Comparison of ENCODE assay signal across 10 cellular contexts in the genomic region with DNA sequence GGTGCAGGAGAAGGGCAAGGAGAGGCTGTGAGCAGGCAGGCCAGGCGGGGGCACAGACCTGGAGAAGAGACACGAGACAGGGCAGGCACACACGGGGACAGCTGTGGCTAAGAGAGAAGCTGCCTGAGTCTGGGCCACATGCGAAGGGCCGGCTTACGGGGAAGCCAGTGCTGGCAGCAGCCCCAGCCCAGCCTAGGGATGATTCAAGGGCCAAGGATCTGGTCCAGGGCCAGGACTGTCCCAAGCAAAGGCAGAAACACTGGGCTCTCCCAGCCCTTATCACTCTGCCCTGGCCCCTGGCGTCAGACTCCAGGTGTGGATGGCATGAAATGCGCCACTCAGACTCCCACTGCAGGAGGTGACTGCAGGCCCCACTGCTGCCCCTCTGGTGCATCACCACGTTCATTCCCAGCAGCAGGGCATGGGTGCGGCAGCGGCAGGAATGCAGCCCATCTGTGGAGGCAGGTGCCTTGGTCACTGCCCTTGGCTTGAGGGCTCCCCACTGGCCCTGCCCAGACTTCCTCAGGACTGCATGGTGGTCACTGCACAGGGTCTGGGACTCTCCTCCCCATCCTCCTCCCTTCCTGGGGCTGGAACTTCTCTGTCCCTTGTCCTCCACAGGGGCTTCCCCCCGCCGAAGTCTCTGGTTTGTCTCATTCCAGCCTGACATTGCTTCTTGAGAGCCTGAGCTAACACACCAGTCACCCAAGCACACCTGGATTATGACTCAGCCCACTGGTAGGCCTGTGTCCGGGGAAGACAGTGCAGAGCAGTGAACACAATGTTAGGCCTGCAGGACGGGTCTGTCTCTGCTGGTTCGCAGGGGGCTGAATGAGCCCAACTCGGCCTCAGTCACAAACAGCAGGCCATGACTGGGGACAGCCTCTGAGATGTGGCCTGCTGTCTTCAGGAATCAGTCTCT.
DNase-seq lines count a peak whose midpoint lies in the region; ATAC-seq, FAIRE-seq and TF ChIP-seq lines count a peak whose summit lies in the region.
"Had no signal": no experiment of that assay in that cellular context is flagged by ENCODE, and none has a peak within 500 bp of the region (broad histone marks: within the 10 kb centered on the region; RNA-seq: fewer than 3 reads in every experiment).

No MANE protein-coding gene starts in this region.

- POLR2A ChIA-PET in HepG2 (lab: Yijun Ruan, JAX): no interaction called here

- intact Hi-C loops in HepG2 (cut with micrococcal nuclease; ENCODE audit: unreplicated experiment) (no loop called here), mucosa of descending colon (cut with DNase I, micrococcal nuclease) (no loop called here), vagina (cut with DNase I) (loop anchor here (10.0 kb wide), 1 partner anchor 67 kb away; the partner anchor contains the start of gene TBC1D2B), esophagus squamous epithelium (cut with DNase I) (no loop called here)

- H3K79me2 ChIP-seq in HepG2 (ENCODE audit: insufficient read depth, low read length): no peaks in the 10 kb centered on the region

- no peak for TF ChIP-seq CTCF in liver (IDR thresholded peaks at IDR 0.05; ENCODE audit: low read depth, low read length, missing input control)
- TF ChIP-seq CTCF in HepG2 (CRISPR knock-in tag; IDR thresholded peaks at IDR 0.05): no peak
- no peak for TF ChIP-seq CTCF in mucosa of descending colon (IDR thresholded peaks at IDR 0.05)
- TF ChIP-seq CTCF in vagina (IDR thresholded peaks at IDR 0.05): no peak
- TF ChIP-seq CTCF in esophagus squamous epithelium (IDR thresholded peaks at IDR 0.05): no peak

- CTCF ChIA-PET in HepG2 (lab: Yijun Ruan, JAX; ENCODE audit: low intra/inter-chr PET ratio, low total read pairs): no interaction called here

- H3K4me3 Mint-ChIP-seq in effector memory CD8-positive, alpha-beta T cell: no peak overlapping the region

- no peak overlapping the region for H3K4me3 ChIP-seq in liver (ENCODE audit: low read depth in 1 of 3, low read length in 3 of 3)
- no peak overlapping the region for H3K4me3 ChIP-seq in HepG2 (replicated peaks in 1 of 3; ENCODE audit: insufficient read depth in 1 of 3, low read depth in 2 of 3, low read length in 3 of 3)
- H3K4me3 ChIP-seq in mucosa of descending colon: no peak overlapping the region
- H3K4me3 ChIP-seq in vagina: no peak overlapping the region
- H3K4me3 ChIP-seq in esophagus squamous epithelium: no peak overlapping the region

- H3K27ac ChIP-seq in liver (ENCODE audit: low read depth in 1 of 2, low read length in 2 of 2) (peak overlapping the region; percentile 81 to 83), HepG2 (ENCODE audit: extremely low read length, insufficient read depth, low read length) (no peak overlapping the region), vagina (peak overlapping the region; percentile 36), esophagus squamous epithelium (peak overlapping the region in 2 of 4 donors; percentile 41 to 49)

- H3K4me1 Mint-ChIP-seq in effector memory CD8-positive, alpha-beta T cell (ENCODE audit: low read depth in 2 of 2): peaks cover 14 to 16% of the 10 kb centered on the region in 2 donors

- TF ChIP-seq POLR2A in HepG2 (IDR thresholded peaks at IDR 0.05; ENCODE audit: insufficient read depth in 1 of 2, low read depth in 2 of 2, low read length in 2 of 2) (no peak), vagina (IDR thresholded peaks at IDR 0.05) (no peak), esophagus squamous epithelium (IDR thresholded peaks at IDR 0.05) (no peak)

- TF ChIP-seq RAD21 in liver (IDR thresholded peaks at IDR 0.05) (peak in 1 of 2 donors; percentile 34), HepG2 (CRISPR knock-in tag; IDR thresholded peaks at IDR 0.05) (no peak)

- H3K4me2 ChIP-seq in HepG2 (ENCODE audit: low read depth, low read length): no peak overlapping the region

- no peak overlapping the region for H2AFZ ChIP-seq in HepG2 (ENCODE audit: low read length)

- 61% methylated on average over 17 of the region's 17 CpGs for WGBS in liver
- WGBS in HepG2 (ENCODE audit: low lambda C conversion rate): 87% methylated on average over 7 of the region's 17 CpGs
- 80 to 85% methylated on average over 3 of the region's 17 CpGs for WGBS in esophagus squamous epithelium, 2 donors

- no peak for ATAC-seq in HepG2
- no peak for ATAC-seq in effector memory CD8-positive, alpha-beta T cell (replicated peaks)
- peak; percentile 26 for ATAC-seq in mucosa of descending colon
- ATAC-seq in HG03457 (IDR thresholded peaks at IDR 0.05; ENCODE audit: unreplicated experiment): no peak

- H3K27ac Mint-ChIP-seq in effector memory CD8-positive, alpha-beta T cell: peak overlapping the region; percentile 28 to 76

- H3K9ac ChIP-seq in liver (ENCODE audit: low read depth in 1 of 2, low read length in 2 of 2) (peak overlapping the region in 1 of 2 donors; percentile 37), HepG2 (ENCODE audit: insufficient read depth, low read depth, low read length) (no peak overlapping the region)

- H3K9me3 Mint-ChIP-seq in effector memory CD8-positive, alpha-beta T cell: no peaks in the 10 kb centered on the region

- no peaks in the 10 kb centered on the region for H4K20me1 ChIP-seq in HepG2 (ENCODE audit: insufficient read depth, low read length)

- no TSS peak for BruUV-seq in HepG2 (replicated peaks; lab: Mats Ljungman, UMichigan)

- H3K4me1 ChIP-seq in liver (ENCODE audit: control insufficient read depth in 4 of 4, insufficient read depth in 4 of 4, low read length in 3 of 4): peaks cover 34 to 94% (median 88%) of the 10 kb centered on the region in 4 donors
- H3K4me1 ChIP-seq in HepG2 (ENCODE audit: insufficient read depth, low read length): peaks cover 15% of the 10 kb centered on the region
- peaks cover 36% of the 10 kb centered on the region for H3K4me1 ChIP-seq in mucosa of descending colon (ENCODE audit: low read depth)
- peaks cover 61% of the 10 kb centered on the region for H3K4me1 ChIP-seq in vagina
- peaks cover 0 to 59% (median 29%) of the 10 kb centered on the region in 3 donors for H3K4me1 ChIP-seq in esophagus squamous epithelium

- H3K36me3 ChIP-seq in liver (ENCODE audit: control insufficient read depth in 4 of 4, insufficient read depth in 3 of 4, low read depth in 1 of 4, low read length in 3 of 4) (peaks cover 3 to 23% (median 6%) of the 10 kb centered on the region in 4 donors), HepG2 (replicated peaks in 1 of 2; ENCODE audit: control insufficient read depth in 1 of 2, insufficient read depth in 2 of 2, low read length in 2 of 2) (peaks cover 7 to 36% of the 10 kb centered on the region in 2 experiments; a peak in 4 of 5 replicates), mucosa of descending colon (ENCODE audit: low read depth) (peaks cover 5% of the 10 kb centered on the region), vagina (peaks cover 0 to 61% of the 10 kb centered on the region in 2 donors), esophagus squamous epithelium (peaks cover 6 to 91% (median 29%) of the 10 kb centered on the region in 3 donors)

- no peak for DNase-seq in HepG2 (ENCODE audit: low spot score)
- no peak for DNase-seq in effector memory CD8-positive, alpha-beta T cell
- DNase-seq in mucosa of descending colon: peak; percentile 62 to 74 (median 65)
- no peak for DNase-seq in vagina (ENCODE audit: extremely low spot score in 2 of 2)
- no peak for DNase-seq in NCI-H1417 treated with DMSO at 0.1 percent for 48 hours (lab: John Stamatoyannopoulos, UW)
- DNase-seq in esophagus squamous epithelium (lab: John Stamatoyannopoulos, UW): no peak
- DNase-seq: NCI-H1930 had no signal

- in situ Hi-C loops in HepG2 (cut with HindIII; ENCODE audit: extremely low pct_ligation_motif_present, low pct_unique_long_range_greater_than_20kb): no loop called here

- H3K27me3 ChIP-seq in liver (ENCODE audit: control insufficient read depth in 4 of 4, insufficient read depth in 4 of 4, low read length in 3 of 4): no peaks in the 10 kb centered on the region
- no peaks in the 10 kb centered on the region for H3K27me3 ChIP-seq in HepG2 (ENCODE audit: control insufficient read depth in 1 of 2, insufficient read depth in 2 of 2, low read length in 2 of 2)
- no peaks in the 10 kb centered on the region for H3K27me3 ChIP-seq in vagina
- H3K27me3 ChIP-seq in esophagus squamous epithelium: no peaks in the 10 kb centered on the region

- H3K9me3 ChIP-seq in liver (ENCODE audit: control insufficient read depth in 4 of 4, low read length in 3 of 4): no peaks in the 10 kb centered on the region
- H3K9me3 ChIP-seq in HepG2 (ENCODE audit: low read length): no peaks in the 10 kb centered on the region
- no peaks in the 10 kb centered on the region for H3K9me3 ChIP-seq in mucosa of descending colon
- H3K9me3 ChIP-seq in vagina: no peaks in the 10 kb centered on the region
- no peaks in the 10 kb centered on the region for H3K9me3 ChIP-seq in esophagus squamous epithelium

- TF ChIP-seq EP300 in HepG2 (IDR thresholded peaks at IDR 0.05; ENCODE audit: low read depth in 2 of 2, low read length in 2 of 2): no peak
- no peak for TF ChIP-seq EP300 in HepG2 (CRISPR knock-in tag; IDR thresholded peaks at IDR 0.05; ENCODE audit: borderline replicate concordance)

- H3K27me3 Mint-ChIP-seq in effector memory CD8-positive, alpha-beta T cell: no peaks in the 10 kb centered on the region

- no peak for FAIRE-seq in HepG2 (lab: Jason Lieb, UNC)
- FAIRE-seq: islet of Langerhans had no signal

- H3K36me3 Mint-ChIP-seq in effector memory CD8-positive, alpha-beta T cell (ENCODE audit: insufficient read depth): peaks cover 62% of the 10 kb centered on the region

TF ChIP-seq in liver, 16 proteins besides CTCF, POLR2A, EP300 and RAD21 (continues in another document):
- TF ChIP-seq FOXA1 (IDR thresholded peaks at IDR 0.05): no peak

TF ChIP-seq in HepG2, 621 proteins besides CTCF, POLR2A, EP300 and RAD21 (continues in another document):
- TF ChIP-seq ZFP36L1 (CRISPR knock-in tag; IDR thresholded peaks at IDR 0.05) (no peak), TCF12 (IDR thresholded peaks at IDR 0.05) (no peak), TCF12 (CRISPR knock-in tag; IDR thresholded peaks at IDR 0.05) (no peak), SMYD3 (CRISPR knock-in tag; IDR thresholded peaks at IDR 0.05) (no peak), SP140L (CRISPR knock-in tag; IDR thresholded peaks at IDR 0.05; ENCODE audit: borderline replicate concordance) (no peak), EHMT2 (IDR thresholded peaks at IDR 0.05; ENCODE audit: borderline replicate concordance, low read depth, low read length) (no peak), NFIB (CRISPR knock-in tag; IDR thresholded peaks at IDR 0.05; ENCODE audit: borderline replicate concordance) (no peak)

Comparison
In these comparisons a context has a peak if more than half of its experiments do, and no peak if none do; other contexts are left out.
1. DNase-seq: peak in mucosa of descending colon (3 of 3); none in HepG2 (single experiment), effector memory CD8-positive, alpha-beta T cell (0 of 3), vagina (0 of 2), NCI-H1417 treated with DMSO at 0.1 percent for 48 hours (single experiment) and esophagus squamous epithelium (single experiment).